In genomic region chr3:53114412-53115074, GRCh38 we compare ENCODE assay signal across 9 cellular contexts. TPM values are rescaled to one million over a fixed set of nuclear protein-coding genes. Genes with fewer than 3 reads are reported as not detected.
DNase-seq lines count a peak whose midpoint lies in the region; ATAC-seq, FAIRE-seq and TF ChIP-seq lines count a peak whose summit lies in the region.
"Had no signal": no experiment of that assay in that cellular context is flagged by ENCODE, and none has a peak within 500 bp of the region (broad histone marks: within the 10 kb centered on the region; RNA-seq: fewer than 3 reads in every experiment).

No MANE protein-coding gene starts in this region.

- H2AFZ ChIP-seq in K562 (ENCODE audit: low read depth, low read length) (no peak overlapping the region), Karpas-422 (ENCODE audit: low read length) (no peak overlapping the region)
- H2AFZ ChIP-seq: neural progenitor cell had no signal

- POLR2A ChIA-PET in K562 (lab: Yijun Ruan, JAX) = interaction anchor here (0.6 to 1.3 kb wide), 5 partner anchors 10 to 113 kb away, joined by 3 to 5 read pairs (median 3); no protein-coding TSS in a partner anchor

- H3K4me3 ChIP-seq in K562 (no peak overlapping the region), Karpas-422 (ENCODE audit: low read length) (no peak overlapping the region)
- H3K4me3 ChIP-seq: neural progenitor cell had no signal

- H3K4me1 ChIP-seq in K562 (replicated peaks in 1 of 2; ENCODE audit: control insufficient read depth in 2 of 2, insufficient read depth in 2 of 2, low read length in 2 of 2) (peaks cover 0 to 16% of the 10 kb centered on the region in 2 experiments; a peak in 3 of 5 replicates), Karpas-422 (ENCODE audit: low read length) (peaks cover 7% of the 10 kb centered on the region; the same call in 1 of the 2 replicates)
- H3K4me1 ChIP-seq: neural progenitor cell had no signal

- in situ Hi-C loops in K562 (cut with MboI) = loop anchor here (5.0 kb wide), 1 partner anchor 83 kb away; no protein-coding TSS in a partner anchor

- no peaks in the 10 kb centered on the region for H3K9me1 ChIP-seq in K562 (ENCODE audit: control insufficient read depth, insufficient read depth, low read length)

- H3K27ac ChIP-seq in K562 (ENCODE audit: extremely low read depth, low read depth, low read length) (no peak overlapping the region; the same call in 2 of the 3 replicates), Karpas-422 (ENCODE audit: low read length) (no peak overlapping the region)
- H3K27ac ChIP-seq: neural progenitor cell had no signal

- no peaks in the 10 kb centered on the region for H3K27me3 ChIP-seq in K562 (ENCODE audit: control insufficient read depth in 2 of 2, insufficient read depth in 2 of 2, low read length in 2 of 2)
- no peaks in the 10 kb centered on the region for H3K27me3 ChIP-seq in Karpas-422 (ENCODE audit: low read length)
- H3K27me3 ChIP-seq: neural progenitor cell had no signal

- H3K9me3 ChIP-seq in K562 (replicated peaks; ENCODE audit: control insufficient read depth, insufficient read depth, low read depth, low read length) (no peaks in the 10 kb centered on the region), Karpas-422 (ENCODE audit: low read length) (no peaks in the 10 kb centered on the region)

- CTCF ChIA-PET in K562 (lab: Yijun Ruan, JAX; ENCODE audit: low intra/inter-chr PET ratio) = interaction anchor here (0.5 to 3.0 kb wide), 4 partner anchors 16 to 131 kb away, joined by 3 to 32 read pairs (median 4); partner anchors contain the start of gene RFT1

- peaks cover 28% of the 10 kb centered on the region; the same call in 2 of the 3 replicates for H3K36me3 ChIP-seq in K562 (ENCODE audit: control insufficient read depth, insufficient read depth, low read length)
- H3K36me3 ChIP-seq in Karpas-422 (ENCODE audit: insufficient read depth, low read length) = peaks cover 36% of the 10 kb centered on the region

- no peak for TF ChIP-seq RAD21 in K562 (CRISPR knock-in tag; conservative IDR thresholded peaks at IDR 0.05 in 1 of 2, IDR thresholded peaks at IDR 0.05 in 1 of 2)

- intact Hi-C loops in K562 (cut with micrococcal nuclease) = loop anchor here (1.0 to 5.0 kb wide), 2 partner anchors 82 to 262 kb away; no protein-coding TSS in a partner anchor

- FAIRE-seq in K562 (lab: Jason Lieb, UNC) = peak; percentile 55

- H3K9ac ChIP-seq in K562 (ENCODE audit: insufficient read depth in 1 of 2, low read depth in 2 of 2, low read length in 2 of 2) = no peak overlapping the region
- no peak overlapping the region for H3K9ac ChIP-seq in Karpas-422 (ENCODE audit: low read length)
- H3K9ac ChIP-seq: neural progenitor cell had no signal

- H3K79me2 ChIP-seq in K562 (ENCODE audit: control insufficient read depth, insufficient read depth, low read length) (no peaks in the 10 kb centered on the region), Karpas-422 (ENCODE audit: low read length) (peaks cover 6% of the 10 kb centered on the region)

- TF ChIP-seq CTCF in K562 (IDR thresholded peaks at IDR 0.05 in 2 of 3, conservative IDR thresholded peaks at IDR 0.05 in 1 of 3; ENCODE audit: insufficient read depth in 2 of 3, low read depth in 1 of 3, low read length in 3 of 3) = no peak

- no peak for TF ChIP-seq POLR2A in K562 (conservative IDR thresholded peaks at IDR 0.05)

- peak; percentile 8; the same call in 1 of the 2 replicates for TF ChIP-seq EP300 in K562 (IDR thresholded peaks at IDR 0.05; ENCODE audit: low read length)

- H4K20me1 ChIP-seq in K562 (replicated peaks; ENCODE audit: control insufficient read depth, insufficient read depth, low read length) = no peaks in the 10 kb centered on the region
- H4K20me1 ChIP-seq in Karpas-422 (ENCODE audit: insufficient read depth, low read depth, low read length) = no peaks in the 10 kb centered on the region

- ATAC-seq in K562 (peak; percentile 70), HG02852 (IDR thresholded peaks at IDR 0.05; ENCODE audit: unreplicated experiment) (no peak)

- 46% methylated on average over 5 of the region's 5 CpGs for WGBS in K562 (ENCODE audit: insufficient coverage, low coverage, missing lambda C conversion rate)

- peak; percentile 23 to 33 for DNase-seq in activated CD4-positive, alpha-beta T cell treated with anti-CD3 and anti-CD28 coated beads, Interleukin-2, amount 50 U/mL, for 48 hours
- no peak for DNase-seq in activated CD4-positive, alpha-beta T cell treated with anti-CD3 and anti-CD28 coated beads, Interleukin-2, amount 50 U/mL, for 1 hour
- peak; percentile 55 for DNase-seq in LHCN-M2 (ENCODE audit: low read depth)
- peak; percentile 29 to 45 (median 32) for DNase-seq in K562 (ENCODE audit: extremely low read depth in 1 of 4, low spot score in 3 of 4)
- DNase-seq in renal cortical epithelial cell (ENCODE audit: low read depth) = peak; percentile 41
- DNase-seq in NCI-H446 treated with DMSO at 0.1 percent for 48 hours (lab: John Stamatoyannopoulos, UW) = no peak
- DNase-seq in Karpas-422 = no peak

- no TSS peak for BruUV-seq in K562 (replicated peaks; lab: Mats Ljungman, UMichigan)

- H3K9me2 ChIP-seq in Karpas-422 (replicated peaks; ENCODE audit: insufficient read depth, low read length) = no peaks in the 10 kb centered on the region

- H3K4me2 ChIP-seq in K562 (ENCODE audit: insufficient read depth, low read length) = no peak overlapping the region
- no peak overlapping the region for H3K4me2 ChIP-seq in Karpas-422 (ENCODE audit: low read depth, low read length, poor library complexity, severe bottlenecking)
- H3K4me2 ChIP-seq: neural progenitor cell had no signal

TF ChIP-seq in K562, 482 proteins besides CTCF, POLR2A, EP300 and RAD21 (continues in another document):
- TF ChIP-seq CBFA2T3 (IDR thresholded peaks at IDR 0.05) (no peak), RBBP5 (IDR thresholded peaks at IDR 0.05; ENCODE audit: borderline replicate concordance, insufficient read depth, low read length, poor library complexity, severe bottlenecking) (no peak), SUPT5H (IDR thresholded peaks at IDR 0.05) (no peak), COPS2 (conservative IDR thresholded peaks at IDR 0.05) (no peak), PHB (CRISPR knock-in tag; IDR thresholded peaks at IDR 0.05) (no peak), ELF1 (tag; IDR thresholded peaks at IDR 0.05) (no peak), KAT8 (IDR thresholded peaks at IDR 0.05; ENCODE audit: low read depth) (no peak), KDM2B (CRISPR knock-in tag; IDR thresholded peaks at IDR 0.05) (no peak), ZC3H11A (IDR thresholded peaks at IDR 0.05; ENCODE audit: low read depth, low read length) (no peak), ZNF699 (CRISPR knock-in tag; IDR thresholded peaks at IDR 0.05; ENCODE audit: insufficient replicate concordance) (no peak), TEAD2 (tag; IDR thresholded peaks at IDR 0.05) (no peak), NFYB (IDR thresholded peaks at IDR 0.05; ENCODE audit: extremely low read depth, insufficient read length) (no peak), NFE2 (IDR thresholded peaks at IDR 0.05; ENCODE audit: low read depth) (peak; percentile 84), C11orf30 (IDR thresholded peaks at IDR 0.05; ENCODE audit: low read depth) (peak; percentile 14; the same call in 1 of the 2 replicates)

RNA-seq across cellular contexts. Expression of gene RFT1, which starts 15.7 kb away (rescaled TPM):
- total RNA-seq in LHCN-M2 (2014; rRNA removed) = 23.2 and 31.6 TPM in 2 replicates
- 18.8 TPM for polyA plus RNA-seq in LHCN-M2 (2012)
- total RNA-seq in K562 (2011; cell fraction: chromatin; rRNA removed; ENCODE audit: low replicate concordance) = 24.4 and 29.3 TPM in 2 replicates
- total RNA-seq in K562 (2011; cell fraction: nucleolus; rRNA removed) = 21.2 and 22.3 TPM in 2 replicates
- total RNA-seq in K562 (2011; cell fraction: nucleoplasm; rRNA removed) = 25.0 and 27.3 TPM in 2 replicates
- total RNA-seq in K562 (2014; rRNA removed) = 4.4 and 6.2 TPM in 2 replicates
- 6.1 and 6.2 TPM in 2 replicates for total RNA-seq in K562 (2014; rRNA removed; fragmentation: Illumina TruSeq; extraction: Trizol)
- total RNA-seq in K562 (2015; rRNA removed; fragmentation: Illumina TruSeq; extraction: Trizol) = 5.0 and 6.0 TPM in 2 replicates
- total RNA-seq in K562 (2021) = 10.9 and 13.9 TPM in 2 replicates
- 16.5 and 23.8 TPM in 2 replicates for polyA plus RNA-seq in K562 (2011; rRNA removed)
- 22.8 and 23.1 TPM in 2 replicates for polyA plus RNA-seq in K562 (2011; cell fraction: cytosol; rRNA removed)
- 12.2 and 13.6 TPM in 2 replicates for polyA plus RNA-seq in K562 (2011; cell fraction: nucleus; rRNA removed)
- polyA plus RNA-seq in K562 (2012) = 11.8 and 16.9 TPM in 2 replicates
- polyA plus RNA-seq in K562 (2014; fragmentation: Illumina TruSeq; extraction: Trizol) = 10.5 and 11.3 TPM in 2 replicates
- 1 to 10 TPM; 7.4 to 9.0 TPM for polyA plus RNA-seq in K562 (2014; fragmentation: Nextera tagmentation; extraction: Ambion mirVana)
- polyA plus RNA-seq in K562 (2014; rRNA removed) = 8.9 and 10.1 TPM in 2 replicates
- 26.4 and 34.0 TPM in 2 replicates for polyA minus RNA-seq in K562 (2011; rRNA and poly(A)+ RNA removed)
- polyA minus RNA-seq in K562 (2011; cell fraction: cytosol; rRNA and poly(A)+ RNA removed) = 4.4 and 10.6 TPM in 2 replicates
- 7.3 and 8.2 TPM in 2 replicates for polyA minus RNA-seq in K562 (2011; cell fraction: nucleus; rRNA and poly(A)+ RNA removed)
- 15.0 and 16.5 TPM in 2 replicates for total RNA-seq in renal cortical epithelial cell
- total RNA-seq in Karpas-422 (2014; rRNA removed; shearing (Covaris generic); ENCODE audit: low replicate concordance) = 20.5 and 29.9 TPM in 2 replicates

RNA-seq across cellular contexts. Expression of gene PRKCD, which starts 46.5 kb away (rescaled TPM):
- 4.4 and 8.0 TPM in 2 replicates for total RNA-seq in LHCN-M2 (2014; rRNA removed)
- polyA plus RNA-seq in LHCN-M2 (2012) = 21.7 TPM
- 9.7 and 22.9 TPM in 2 replicates for total RNA-seq in K562 (2011; cell fraction: chromatin; rRNA removed; ENCODE audit: low replicate concordance)
- total RNA-seq in K562 (2011; cell fraction: nucleolus; rRNA removed) = 11.8 and 13.8 TPM in 2 replicates
- total RNA-seq in K562 (2011; cell fraction: nucleoplasm; rRNA removed) = 10.5 and 11.8 TPM in 2 replicates
- total RNA-seq in K562 (2014; rRNA removed) = 3.0 and 4.6 TPM in 2 replicates
- total RNA-seq in K562 (2014; rRNA removed; fragmentation: Illumina TruSeq; extraction: Trizol) = 4.2 and 4.4 TPM in 2 replicates
- total RNA-seq in K562 (2015; rRNA removed; fragmentation: Illumina TruSeq; extraction: Trizol) = 5.9 and 6.1 TPM in 2 replicates
- total RNA-seq in K562 (2021) = 15.7 and 16.0 TPM in 2 replicates
- polyA plus RNA-seq in K562 (2011; rRNA removed) = 15.3 and 16.0 TPM in 2 replicates
- 16.0 and 19.6 TPM in 2 replicates for polyA plus RNA-seq in K562 (2011; cell fraction: cytosol; rRNA removed)
- polyA plus RNA-seq in K562 (2011; cell fraction: nucleus; rRNA removed) = 21.6 and 24.8 TPM in 2 replicates
- polyA plus RNA-seq in K562 (2012) = 12.8 and 15.7 TPM in 2 replicates
- polyA plus RNA-seq in K562 (2014; fragmentation: Illumina TruSeq; extraction: Trizol) = 18.8 and 19.5 TPM in 2 replicates
- polyA plus RNA-seq in K562 (2014; fragmentation: Nextera tagmentation; extraction: Ambion mirVana) = 1 to 10 TPM; 2.5 to 4.1 TPM
- polyA plus RNA-seq in K562 (2014; rRNA removed) = 14.1 and 14.3 TPM in 2 replicates
- polyA minus RNA-seq in K562 (2011; rRNA and poly(A)+ RNA removed) = 12.2 and 14.1 TPM in 2 replicates
- polyA minus RNA-seq in K562 (2011; cell fraction: cytosol; rRNA and poly(A)+ RNA removed) = 8.0 and 9.1 TPM in 2 replicates
- 7.3 and 9.6 TPM in 2 replicates for polyA minus RNA-seq in K562 (2011; cell fraction: nucleus; rRNA and poly(A)+ RNA removed)
- total RNA-seq in renal cortical epithelial cell = 4.0 and 14.1 TPM in 2 replicates
- 22.7 and 27.9 TPM in 2 replicates for total RNA-seq in Karpas-422 (2014; rRNA removed; shearing (Covaris generic); ENCODE audit: low replicate concordance)

Comparison
In these comparisons a context has a peak if more than half of its experiments do, and no peak if none do; other contexts are left out.
1. DNase-seq: peak in activated CD4-positive, alpha-beta T cell treated with anti-CD3 and anti-CD28 coated beads, Interleukin-2, amount 50 U/mL, for 48 hours (2 of 2), LHCN-M2 (single experiment), K562 (4 of 4) and renal cortical epithelial cell (single experiment); none in activated CD4-positive, alpha-beta T cell treated with anti-CD3 and anti-CD28 coated beads, Interleukin-2, amount 50 U/mL, for 1 hour (single experiment), NCI-H446 treated with DMSO at 0.1 percent for 48 hours (single experiment) and Karpas-422 (single experiment).